8 cellular contexts compared by ENCODE assay signal in the genomic region with DNA sequence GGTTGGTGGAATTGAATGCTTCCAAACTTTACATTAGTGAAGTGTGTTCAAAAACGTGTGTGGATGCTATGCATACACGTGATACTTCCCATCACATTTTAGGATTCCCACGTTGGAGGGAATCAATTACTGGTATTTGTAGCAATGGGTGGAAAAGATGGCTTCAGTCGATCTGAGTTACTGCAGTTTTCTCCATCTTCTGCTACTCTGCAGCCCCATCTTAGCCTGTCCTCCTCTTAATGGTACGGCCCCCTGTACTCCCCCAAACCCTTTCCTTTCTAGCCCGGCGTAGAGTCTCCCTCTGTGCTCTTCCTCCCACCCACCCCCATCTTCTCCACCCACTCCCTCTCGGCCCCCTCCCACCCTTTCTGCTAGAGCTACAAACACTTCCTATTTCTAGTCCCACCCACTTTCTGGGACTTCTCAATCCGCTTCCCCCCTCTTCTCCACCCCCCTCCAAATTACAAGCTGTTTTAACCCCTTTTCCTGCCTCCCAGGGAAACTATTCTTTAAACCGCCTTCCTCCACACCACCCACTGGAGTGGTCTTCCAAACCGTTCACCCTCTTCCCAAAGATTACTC. TPM values are rescaled to one million over a fixed set of nuclear protein-coding genes. Genes with fewer than 3 reads are reported as not detected.
DNase-seq lines count a peak whose midpoint lies in the region; ATAC-seq and TF ChIP-seq lines count a peak whose summit lies in the region.

No MANE protein-coding gene starts in this region.

- H3K4me1 ChIP-seq in adrenal gland (replicated peaks in 1 of 2) (peaks cover 9 to 44% of the 10 kb centered on the region in 2 donors), iPS DF 6.9 (ENCODE audit: control insufficient read depth, insufficient read depth, low read length) (no peaks in the 10 kb centered on the region), skeletal muscle tissue (ENCODE audit: control insufficient read depth in 3 of 3, insufficient read depth in 3 of 3, low read length in 3 of 3) (peaks cover 11 to 23% (median 13%) of the 10 kb centered on the region in 3 donors)

- no peaks in the 10 kb centered on the region for H3K27me3 ChIP-seq in adrenal gland
- H3K27me3 ChIP-seq in iPS DF 6.9 (ENCODE audit: control insufficient read depth, insufficient read depth, low read length) = no peaks in the 10 kb centered on the region
- H3K27me3 ChIP-seq in skeletal muscle tissue (ENCODE audit: control insufficient read depth in 3 of 3, insufficient read depth in 3 of 3, low read length in 3 of 3) = no peaks in the 10 kb centered on the region

- no peak for TF ChIP-seq CTCF in adrenal gland (IDR thresholded peaks at IDR 0.05)

- ATAC-seq in GM18870 (IDR thresholded peaks at IDR 0.05; ENCODE audit: unreplicated experiment) (no peak), HG03520 (IDR thresholded peaks at IDR 0.05; ENCODE audit: unreplicated experiment) (no peak)

- peak overlapping the region; percentile 60 to 99 (median 82) for H3K4me3 ChIP-seq in adrenal gland
- peak overlapping the region; percentile 52; the same call in 1 of the 2 replicates for H3K4me3 ChIP-seq in iPS DF 6.9 (ENCODE audit: low read length)
- peak overlapping the region; percentile 89 to 93 (median 90) for H3K4me3 ChIP-seq in skeletal muscle tissue (ENCODE audit: low read length in 3 of 3)

- TF ChIP-seq POLR2A in adrenal gland (IDR thresholded peaks at IDR 0.05) = no peak

- DNase-seq in NCI-H1105 treated with DMSO at 0.1 percent for 48 hours (lab: John Stamatoyannopoulos, UW) = peak; percentile 19
- DNase-seq in NCI-H1105 (lab: John Stamatoyannopoulos, UW) = no peak
- peak; percentile 65 for DNase-seq in NCI-H2227 treated with DMSO at 0.1 percent for 48 hours (lab: John Stamatoyannopoulos, UW)
- DNase-seq in adrenal gland = peak in 1 of 7 donors; percentile 50
- no peak for DNase-seq in iPS DF 6.9 (ENCODE audit: low read depth, low spot score)

- H3K9me3 ChIP-seq in adrenal gland (replicated peaks in 1 of 3) (no peaks in the 10 kb centered on the region), iPS DF 6.9 (ENCODE audit: control insufficient read depth, insufficient read depth, low read length) (no peaks in the 10 kb centered on the region), skeletal muscle tissue (ENCODE audit: control insufficient read depth in 3 of 3, low read length in 3 of 3) (no peaks in the 10 kb centered on the region)

- WGBS in adrenal gland, 4 donors = 19 to 30% (median 26%) methylated on average over 11 of the region's 11 CpGs
- WGBS in iPS DF 6.9 (ENCODE audit: insufficient coverage, insufficient read length) = no CpG with 5 or more reads among the region's 11 CpGs

- H3K36me3 ChIP-seq in adrenal gland (replicated peaks in 1 of 2) (peaks cover 0 to 5% of the 10 kb centered on the region in 2 donors), iPS DF 6.9 (ENCODE audit: control insufficient read depth, insufficient read depth, low read length) (no peaks in the 10 kb centered on the region), skeletal muscle tissue (ENCODE audit: control insufficient read depth in 3 of 3, insufficient read depth in 3 of 3, low read length in 3 of 3) (peaks cover 0 to under 1% (median 0%) of the 10 kb centered on the region in 3 donors)

- intact Hi-C loops in adrenal gland (cut with DNase I) = no loop called here

- H3K27ac ChIP-seq in adrenal gland (peak overlapping the region; percentile 2 to 99 (median 80)), iPS DF 6.9 (ENCODE audit: low read length) (no peak overlapping the region), skeletal muscle tissue (ENCODE audit: low read depth, low read length) (peak overlapping the region; percentile 86)

- peak overlapping the region; percentile 91 to 98 (median 95) for H3K9ac ChIP-seq in skeletal muscle tissue (ENCODE audit: low read depth in 1 of 3, low read length in 3 of 3)

RNA-seq across cellular contexts. Expression of gene CHTF8, which starts 1.1 kb away (rescaled TPM):
- 100 to 1,000 TPM in 3 of 8 donors, 10 to 100 TPM in 5; 60.2 to 207 (median 86.7) TPM for total RNA-seq in adrenal gland
- 100 to 1,000 TPM in 1 of 3 donors, 10 to 100 TPM in 2; 34.0 to 103 (median 37.7) TPM for polyA plus RNA-seq in adrenal gland
- 32.4 TPM for total RNA-seq in skeletal muscle tissue

RNA-seq across cellular contexts. Expression of gene UTP4, which starts 1.2 kb away (rescaled TPM):
- total RNA-seq in adrenal gland (10 to 100 TPM in 7 of 8 donors, 1 to 10 TPM in 1; 8.8 to 51.2 (median 27.8) TPM), skeletal muscle tissue (18.3 TPM)
- polyA plus RNA-seq in adrenal gland = 10 to 100 TPM; 16.2 to 50.8 (median 24.9) TPM

RNA-seq across cellular contexts. Expression of gene HAS3, which starts 25.8 kb away (rescaled TPM):
- total RNA-seq in adrenal gland = 1 to 10 TPM in 1 of 8 donors, under 1 TPM in 7; 0.06 to 1.1 (median 0.43) TPM
- polyA plus RNA-seq in adrenal gland = 1 to 10 TPM in 1 of 3 donors, under 1 TPM in 2; 0.27 to 1.2 (median 0.91) TPM
- total RNA-seq in skeletal muscle tissue = under 0.01 TPM

RNA-seq across cellular contexts. Expression of gene SNTB2, which starts 55.7 kb away (rescaled TPM):
- total RNA-seq in adrenal gland (10 to 100 TPM; 24.2 to 52.7 (median 45.1) TPM), skeletal muscle tissue (24.5 TPM)
- polyA plus RNA-seq in adrenal gland = 1 to 10 TPM; 3.6 to 8.8 (median 8.4) TPM

Comparison
In these comparisons a context has a peak if more than half of its experiments do, and no peak if none do; other contexts are left out.
1. DNase-seq: peak in NCI-H1105 treated with DMSO at 0.1 percent for 48 hours (single experiment) and NCI-H2227 treated with DMSO at 0.1 percent for 48 hours (single experiment); none in NCI-H1105 (single experiment) and iPS DF 6.9 (single experiment).
2. Peak in every context shown above with its lines, with median percentiles within 50 percentile points of each other: H3K4me3 ChIP-seq.